Comparison of ENCODE assay signal across 8 cellular contexts in genomic region chr5:56142620-56143431, GRCh38.
DNase-seq lines count a peak whose midpoint lies in the region; ATAC-seq and TF ChIP-seq lines count a peak whose summit lies in the region.

No MANE protein-coding gene starts in this region.

- H2AK5ac ChIP-seq in mesenchymal stem cell (ENCODE audit: low read length, severe bottlenecking): no peak overlapping the region

- no peak overlapping the region for H3K14ac ChIP-seq in mesenchymal stem cell (ENCODE audit: low read length in 2 of 2)

- H3K4me1 ChIP-seq in mesenchymal stem cell (ENCODE audit: control insufficient read depth, insufficient read depth, low read depth, low read length) (peaks cover 12% of the 10 kb centered on the region), Peyer's patch (no peaks in the 10 kb centered on the region)

- DNase-seq in mesenchymal stem cell (no peak), Peyer's patch (no peak), GDM1 (lab: John Stamatoyannopoulos, UW) (no peak), H7 (no peak), KG1 (lab: John Stamatoyannopoulos, UW) (no peak)

- H2BK5ac ChIP-seq in mesenchymal stem cell (ENCODE audit: low read depth, low read length, poor library complexity, severe bottlenecking): no peak overlapping the region

- H2BK12ac ChIP-seq in mesenchymal stem cell (ENCODE audit: low read length in 2 of 2): peak overlapping the region in 1 of 2 experiments; percentile 64

- H3K4me2 ChIP-seq in mesenchymal stem cell (ENCODE audit: low read length, poor library complexity, severe bottlenecking): peak overlapping the region; percentile 50

- H2BK120ac ChIP-seq in mesenchymal stem cell (ENCODE audit: low read depth, low read length): no peak overlapping the region

- H3K79me1 ChIP-seq in mesenchymal stem cell (replicated peaks; ENCODE audit: low read length, poor library complexity, severe bottlenecking): no peaks in the 10 kb centered on the region

- H4K91ac ChIP-seq in mesenchymal stem cell (ENCODE audit: low read length): peak overlapping the region; percentile 25

- H3K9me3 ChIP-seq in mesenchymal stem cell (ENCODE audit: control insufficient read depth, low read length) (no peaks in the 10 kb centered on the region), Peyer's patch (no peaks in the 10 kb centered on the region)

- no peak overlapping the region for H3K23ac ChIP-seq in mesenchymal stem cell (ENCODE audit: low read length in 2 of 2)

- H3K4me3 ChIP-seq in mesenchymal stem cell (ENCODE audit: insufficient read depth in 1 of 2, low read depth in 1 of 2, low read length in 2 of 2): no peak overlapping the region
- no peak overlapping the region for H3K4me3 ChIP-seq in Peyer's patch
- no peak overlapping the region for H3K4me3 ChIP-seq in H7 (ENCODE audit: insufficient read depth, low read depth, low read length)

- TF ChIP-seq CTCF in Peyer's patch (IDR thresholded peaks at IDR 0.05): no peak

- H3K27ac ChIP-seq in mesenchymal stem cell (ENCODE audit: low read length, poor library complexity, severe bottlenecking) (peak overlapping the region; percentile 64), Peyer's patch (peak overlapping the region in 1 of 4 donors; percentile 55)

- peak overlapping the region; percentile 57 for H4K8ac ChIP-seq in mesenchymal stem cell (ENCODE audit: low read length)

- H3K18ac ChIP-seq in mesenchymal stem cell (ENCODE audit: low read depth in 1 of 2, low read length in 2 of 2): peak overlapping the region; percentile 37 to 53

- H3K36me3 ChIP-seq in mesenchymal stem cell (ENCODE audit: control insufficient read depth in 1 of 2, insufficient read depth in 2 of 2, low read depth in 1 of 2, low read length in 2 of 2) (no peaks in the 10 kb centered on the region), Peyer's patch (no peaks in the 10 kb centered on the region), H7 (replicated peaks; ENCODE audit: control insufficient read depth, insufficient read depth, low read length) (no peaks in the 10 kb centered on the region)

- 96% methylated on average over 4 of the region's 6 CpGs for WGBS in mesenchymal stem cell

- no peak overlapping the region for H2BK15ac ChIP-seq in mesenchymal stem cell (ENCODE audit: low read depth, poor library complexity, severe bottlenecking)

- ATAC-seq in GM18520 (IDR thresholded peaks at IDR 0.05; ENCODE audit: unreplicated experiment): peak; percentile 77
- ATAC-seq in GM21528 (IDR thresholded peaks at IDR 0.05; ENCODE audit: low FRiP score, unreplicated experiment): peak; percentile 86
- peak; percentile 74 for ATAC-seq in HG03521 (IDR thresholded peaks at IDR 0.05; ENCODE audit: unreplicated experiment)

- H3K27me3 ChIP-seq in mesenchymal stem cell (ENCODE audit: control insufficient read depth in 1 of 2, insufficient read depth in 1 of 2, low read length in 2 of 2) (no peaks in the 10 kb centered on the region), Peyer's patch (no peaks in the 10 kb centered on the region), H7 (ENCODE audit: control insufficient read depth, insufficient read depth, low read length) (no peaks in the 10 kb centered on the region)

- TF ChIP-seq POLR2A in Peyer's patch (IDR thresholded peaks at IDR 0.05): no peak

- H2AFZ ChIP-seq in mesenchymal stem cell (ENCODE audit: low read depth, low read length): no peak overlapping the region

- H3K4ac ChIP-seq in mesenchymal stem cell (ENCODE audit: low read depth in 1 of 2, low read length in 2 of 2): peak overlapping the region in 1 of 2 experiments; percentile 42

- no peak overlapping the region for H3K9ac ChIP-seq in mesenchymal stem cell (ENCODE audit: low read length)
